20 cellular contexts compared by ENCODE assay signal in the genomic region with DNA sequence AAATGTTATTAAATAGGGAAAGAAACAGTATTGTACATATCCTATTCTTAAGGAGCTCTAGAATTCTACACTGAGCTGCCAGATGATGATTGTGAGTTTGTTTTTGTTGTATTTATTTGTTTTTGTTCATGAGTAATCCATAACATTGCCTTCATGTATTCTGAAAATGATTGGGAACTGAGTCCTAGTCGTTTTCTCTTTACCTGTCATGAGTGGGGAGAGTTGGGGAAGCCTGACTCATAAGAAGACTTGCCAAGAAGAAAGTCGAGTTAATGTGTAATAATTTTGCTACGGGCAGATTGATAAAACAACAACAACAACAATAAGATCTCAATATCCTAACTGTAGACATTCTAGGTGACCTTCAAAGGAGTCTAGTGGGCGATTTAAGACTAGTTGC.
DNase-seq lines count a peak whose midpoint lies in the region; ATAC-seq, FAIRE-seq and TF ChIP-seq lines count a peak whose summit lies in the region.
"Had no signal": no experiment of that assay in that cellular context is flagged by ENCODE, and none has a peak within 500 bp of the region (broad histone marks: within the 10 kb centered on the region; RNA-seq: fewer than 3 reads in every experiment).

No MANE protein-coding gene starts in this region.

- H3K36me3 Mint-ChIP-seq in MCF 10A (ENCODE audit: insufficient read depth, unreplicated experiment) (no peaks in the 10 kb centered on the region), CD14-positive monocyte (peaks cover 1 to 4% of the 10 kb centered on the region in 2 donors)

- in situ Hi-C loops in mammary epithelial cell (cut with MboI; ENCODE audit: low sequenced_read_pairs in 2 of 2), result no loop called here

- H3K4me1 ChIP-seq in mammary epithelial cell (ENCODE audit: insufficient read depth, low read length), result no peaks in the 10 kb centered on the region
- H3K4me1 ChIP-seq in endothelial cell of umbilical vein (ENCODE audit: control insufficient read depth, extremely low read depth, insufficient read depth, low read length), result peaks cover 26% of the 10 kb centered on the region
- H3K4me1 ChIP-seq: ascending aorta, prostate gland had no signal

- no peak for FAIRE-seq in endothelial cell of umbilical vein (lab: Jason Lieb, UNC)
- FAIRE-seq: frontal cortex, H1 had no signal

- intact Hi-C loops in MCF 10A (cut with micrococcal nuclease) (no loop called here), mammary epithelial cell (cut with micrococcal nuclease) (no loop called here), endothelial cell of umbilical vein (cut with micrococcal nuclease) (no loop called here), CD14-positive monocyte (cut with micrococcal nuclease) (no loop called here)

- no peaks in the 10 kb centered on the region for H3K9me1 ChIP-seq in endothelial cell of umbilical vein (replicated peaks; ENCODE audit: control insufficient read depth, extremely low read depth, insufficient read depth, low read length)

- H3K4me3 Mint-ChIP-seq in MCF 10A (ENCODE audit: unreplicated experiment) (no peak overlapping the region), CD14-positive monocyte (no peak overlapping the region)
- H3K4me3 Mint-ChIP-seq: central memory CD8-positive, alpha-beta T cell had no signal

- H2AFZ ChIP-seq in mammary epithelial cell (ENCODE audit: low read depth, low read length) (no peak overlapping the region), endothelial cell of umbilical vein (ENCODE audit: low read depth, low read length) (no peak overlapping the region)
- H2AFZ ChIP-seq: hepatocyte had no signal

- H3K27me3 Mint-ChIP-seq in MCF 10A (ENCODE audit: insufficient read depth, unreplicated experiment), result no peaks in the 10 kb centered on the region
- H3K27me3 Mint-ChIP-seq in CD14-positive monocyte (ENCODE audit: low read depth in 3 of 3), result no peaks in the 10 kb centered on the region

- H3K9me3 Mint-ChIP-seq in MCF 10A (ENCODE audit: unreplicated experiment) (no peaks in the 10 kb centered on the region), CD14-positive monocyte (peaks cover 0 to 9% (median 8%) of the 10 kb centered on the region in 7 donors)

- BruUV-seq in MCF 10A (replicated peaks; lab: Mats Ljungman, UMichigan) (no TSS peak), mammary epithelial cell (replicated peaks; lab: Mats Ljungman, UMichigan) (no TSS peak), endothelial cell of umbilical vein (replicated peaks; lab: Mats Ljungman, UMichigan) (no TSS peak)

- POLR2A ChIA-PET in MCF 10A (lab: Yijun Ruan, JAX), result no interaction called here
- POLR2A ChIA-PET in endothelial cell of umbilical vein (lab: Charles Lee), result no interaction called here

- ATAC-seq in HG03432 (IDR thresholded peaks at IDR 0.05; ENCODE audit: unreplicated experiment), result peak; percentile 56
- no peak for ATAC-seq in GM18909 (IDR thresholded peaks at IDR 0.05; ENCODE audit: poor library complexity, unreplicated experiment)

- H4K20me1 ChIP-seq in mammary epithelial cell (ENCODE audit: insufficient read depth, low read length) (no peaks in the 10 kb centered on the region), endothelial cell of umbilical vein (replicated peaks; ENCODE audit: control insufficient read depth, extremely low read depth, insufficient read depth, low read length) (no peaks in the 10 kb centered on the region)

- TF ChIP-seq CTCF in MCF 10A (IDR thresholded peaks at IDR 0.05; ENCODE audit: unreplicated experiment) (no peak), mammary epithelial cell (conservative IDR thresholded peaks at IDR 0.05 in 1 of 2, IDR thresholded peaks at IDR 0.05 in 1 of 2; ENCODE audit: extremely low read depth in 1 of 2, insufficient read depth in 1 of 2, low read depth in 1 of 2, low read length in 2 of 2) (no peak), endothelial cell of umbilical vein (IDR thresholded peaks at IDR 0.05; ENCODE audit: extremely low read depth in 1 of 2, insufficient read depth in 1 of 2, low read depth in 1 of 2, low read length in 2 of 2) (no peak), CD14-positive monocyte (IDR thresholded peaks at IDR 0.05) (no peak)

- H3K36me3 ChIP-seq in mammary epithelial cell (ENCODE audit: insufficient read depth, low read length) (no peaks in the 10 kb centered on the region), endothelial cell of umbilical vein (ENCODE audit: control insufficient read depth in 2 of 2, extremely low read depth in 1 of 2, insufficient read depth in 2 of 2, low read length in 2 of 2) (no peaks in the 10 kb centered on the region)
- H3K36me3 ChIP-seq: ascending aorta, prostate gland had no signal

- H3K27ac Mint-ChIP-seq in MCF 10A (ENCODE audit: low read depth, unreplicated experiment), result no peak overlapping the region
- H3K27ac Mint-ChIP-seq in CD14-positive monocyte, result no peak overlapping the region

- H3K9me3 ChIP-seq in mammary epithelial cell (replicated peaks; ENCODE audit: insufficient read depth, low read length) (no peaks in the 10 kb centered on the region), endothelial cell of umbilical vein (replicated peaks; ENCODE audit: control insufficient read depth, insufficient read depth, low read length) (no peaks in the 10 kb centered on the region)
- H3K9me3 ChIP-seq: prostate gland had no signal

- H3K9ac ChIP-seq in mammary epithelial cell (ENCODE audit: insufficient read depth, low read length) (no peak overlapping the region), endothelial cell of umbilical vein (replicated peaks; ENCODE audit: extremely low read depth, insufficient read depth, low read length) (no peak overlapping the region)

- H3K4me3 ChIP-seq in mammary epithelial cell (replicated peaks in 1 of 3; ENCODE audit: insufficient read depth in 1 of 3, low read depth in 2 of 3, low read length in 3 of 3) (no peak overlapping the region), endothelial cell of umbilical vein (replicated peaks in 1 of 3; ENCODE audit: insufficient read depth in 1 of 3, low read depth in 1 of 3, low read length in 3 of 3) (no peak overlapping the region)
- H3K4me3 ChIP-seq: ascending aorta, hepatocyte, prostate gland had no signal

- H3K27me3 ChIP-seq in mammary epithelial cell (ENCODE audit: insufficient read depth, low read length) (peaks cover 2% of the 10 kb centered on the region), endothelial cell of umbilical vein (ENCODE audit: control insufficient read depth in 2 of 2, insufficient read depth in 2 of 2, low read length in 2 of 2) (no peaks in the 10 kb centered on the region)
- H3K27me3 ChIP-seq: ascending aorta, hepatocyte had no signal

- H3K4me1 Mint-ChIP-seq in MCF 10A (ENCODE audit: insufficient read depth, unreplicated experiment) (peaks cover 8% of the 10 kb centered on the region), CD14-positive monocyte (peaks cover 16% of the 10 kb centered on the region)

- H3K4me2 ChIP-seq in mammary epithelial cell (ENCODE audit: insufficient read depth, low read depth, low read length) (no peak overlapping the region), endothelial cell of umbilical vein (ENCODE audit: insufficient read depth, low read length) (no peak overlapping the region)
- H3K4me2 ChIP-seq: hepatocyte had no signal

- dilution Hi-C loops in mammary epithelial cell (cut with HindIII; ENCODE audit: low sequenced_read_pairs), result no loop called here
- dilution Hi-C loops in endothelial cell of umbilical vein (cut with MboI; ENCODE audit: extremely low pct_ligation_motif_present, low sequenced_read_pairs), result loop anchor here (10.0 kb wide), 1 partner anchor 66 kb away; no protein-coding TSS in a partner anchor

- no peak for TF ChIP-seq POLR2A in endothelial cell of umbilical vein (IDR thresholded peaks at IDR 0.05; ENCODE audit: low read depth, low read length)

- no peak overlapping the region for H3K27ac ChIP-seq in mammary epithelial cell (ENCODE audit: insufficient read depth, low read depth, low read length)
- no peak overlapping the region for H3K27ac ChIP-seq in endothelial cell of umbilical vein (ENCODE audit: insufficient read depth, low read depth, low read length)
- H3K27ac ChIP-seq: ascending aorta, prostate gland had no signal

- DNase-seq in MCF 10A (ENCODE audit: unreplicated experiment), result peak; percentile 34
- no peak for DNase-seq in mammary epithelial cell
- peak; percentile 53 for DNase-seq in endothelial cell of umbilical vein (ENCODE audit: low read depth, low spot score)
- DNase-seq in CD14-positive monocyte (ENCODE audit: low spot score), result no peak
- DNase-seq in GOT3 (lab: John Stamatoyannopoulos, UW), result no peak
- no peak for DNase-seq in NCI-H526 (lab: John Stamatoyannopoulos, UW)
- DNase-seq: activated gamma-delta T cell, DMS53, GF-D8, NCI-H1105 treated with DMSO at 0.1 percent for 48 hours, NCI-H2081 treated with DMSO at 0.1 percent for 48 hours, NCI-H510A had no signal

- H3K79me2 ChIP-seq in mammary epithelial cell (ENCODE audit: insufficient read depth, low read length), result no peaks in the 10 kb centered on the region
- peaks cover 2% of the 10 kb centered on the region for H3K79me2 ChIP-seq in endothelial cell of umbilical vein (ENCODE audit: control insufficient read depth, insufficient read depth, low read length)
- H3K79me2 ChIP-seq: hepatocyte had no signal

- CTCF ChIA-PET in MCF 10A (lab: Yijun Ruan, JAX) (interaction anchor here (0.6 kb wide), 1 partner anchor 21 kb away, joined by 5 read pairs; no protein-coding TSS in a partner anchor), mammary epithelial cell (lab: Charles Lee; ENCODE audit: low non-redundant PET) (no interaction called here), endothelial cell of umbilical vein (lab: Charles Lee) (no interaction called here)

- WGBS in mammary epithelial cell (ENCODE audit: low coverage, missing lambda C conversion rate), result 32% methylated on average over 4 of the region's 4 CpGs

TF ChIP-seq in endothelial cell of umbilical vein, 7 proteins besides CTCF, POLR2A, EP300 and RAD21:
- no peak for TF ChIP-seq GATA2 (IDR thresholded peaks at IDR 0.05; ENCODE audit: insufficient read depth, insufficient read length, low read depth, low read length)
- TF ChIP-seq MYC (IDR thresholded peaks at IDR 0.05; ENCODE audit: low read depth, low read length), result no peak
- no peak for TF ChIP-seq EZH2 (IDR thresholded peaks at IDR 0.05; ENCODE audit: borderline replicate concordance, low read depth, low read length, severe bottlenecking)
- no peak for TF ChIP-seq POLR2AphosphoS5 (IDR thresholded peaks at IDR 0.05; ENCODE audit: insufficient read depth, low read depth, low read length)
- TF ChIP-seq, protein P1, sequence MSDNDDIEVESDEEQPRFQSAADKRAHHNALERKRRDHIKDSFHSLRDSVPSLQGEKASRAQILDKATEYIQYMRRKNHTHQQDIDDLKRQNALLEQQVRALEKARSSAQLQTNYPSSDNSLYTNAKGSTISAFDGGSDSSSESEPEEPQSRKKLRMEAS (IDR thresholded peaks at IDR 0.05; ENCODE audit: insufficient read depth, insufficient read length), result no peak
- TF ChIP-seq FOS (IDR thresholded peaks at IDR 0.05; ENCODE audit: borderline replicate concordance, insufficient read depth, low read length), result no peak
- no peak for TF ChIP-seq JUN (IDR thresholded peaks at IDR 0.05; ENCODE audit: borderline replicate concordance, insufficient read depth, insufficient read length, low read depth)

Comparison
In these comparisons a context has a peak if more than half of its experiments do, and no peak if none do; other contexts are left out.
1. DNase-seq: peak in MCF 10A (single experiment) and endothelial cell of umbilical vein (single experiment); none in mammary epithelial cell (single experiment), CD14-positive monocyte (single experiment), GOT3 (single experiment) and NCI-H526 (0 of 2).